ENCODE assay signal across 12 cellular contexts in genomic region chr9:113632776-113633590, GRCh38.
DNase-seq lines count a peak whose midpoint lies in the region; ATAC-seq, FAIRE-seq and TF ChIP-seq lines count a peak whose summit lies in the region.
"Had no signal": no experiment of that assay in that cellular context is flagged by ENCODE, and none has a peak within 500 bp of the region (broad histone marks: within the 10 kb centered on the region; RNA-seq: fewer than 3 reads in every experiment).

No MANE protein-coding gene starts in this region.

- TF ChIP-seq CTCF in K562 (IDR thresholded peaks at IDR 0.05 in 2 of 3, conservative IDR thresholded peaks at IDR 0.05 in 1 of 3; ENCODE audit: insufficient read depth in 2 of 3, low read depth in 1 of 3, low read length in 3 of 3), result no peak
- no peak for TF ChIP-seq CTCF in thyroid gland (IDR thresholded peaks at IDR 0.05)
- no peak for TF ChIP-seq CTCF in MM.1S (IDR thresholded peaks at IDR 0.05; ENCODE audit: low read length)

- H3K9me1 ChIP-seq in K562 (ENCODE audit: control insufficient read depth, insufficient read depth, low read length), result no peaks in the 10 kb centered on the region

- H3K9me2 ChIP-seq in MM.1S (replicated peaks; ENCODE audit: insufficient read depth, low read length), result no peaks in the 10 kb centered on the region

- ATAC-seq in K562, result no peak
- ATAC-seq: CD8-positive, alpha-beta T cell; naive thymus-derived CD8-positive, alpha-beta T cell had no signal

- TF ChIP-seq RAD21 in K562 (CRISPR knock-in tag; conservative IDR thresholded peaks at IDR 0.05 in 1 of 2, IDR thresholded peaks at IDR 0.05 in 1 of 2), result no peak

- TF ChIP-seq POLR2A in K562 (conservative IDR thresholded peaks at IDR 0.05) (no peak), thyroid gland (IDR thresholded peaks at IDR 0.05) (no peak)

- DNase-seq in AG20443 (ENCODE audit: low spot score) (peak; percentile 60), HCEC 1CT (peak; percentile 20), K562 (ENCODE audit: extremely low read depth in 1 of 4, low spot score in 3 of 4) (peak in 1 of 4 experiments; percentile 25), myocyte (ENCODE audit: low read depth) (peak; percentile 63), thyroid gland (no peak), MM.1S (no peak), SKM-1 treated with dmso at 0.1 percent for 144 hours (lab: John Stamatoyannopoulos, UW; ENCODE audit: unreplicated experiment) (no peak)
- no peak for DNase-seq in central memory CD4-positive, alpha-beta T cell
- DNase-seq: amygdala; CD8-positive, alpha-beta T cell; naive thymus-derived CD8-positive, alpha-beta T cell; NCI-H1694 treated with DMSO at 0.1 percent for 48 hours had no signal

- H3K4me2 ChIP-seq in K562 (ENCODE audit: insufficient read depth, low read length) (no peak overlapping the region), MM.1S (ENCODE audit: low read depth, low read length) (no peak overlapping the region)

- no TSS peak for BruUV-seq in K562 (replicated peaks; lab: Mats Ljungman, UMichigan)

- POLR2A ChIA-PET in K562 (lab: Yijun Ruan, JAX), result no interaction called here

- CTCF ChIA-PET in K562 (lab: Yijun Ruan, JAX; ENCODE audit: low intra/inter-chr PET ratio), result no interaction called here

- H3K4me3 ChIP-seq in K562 (no peak overlapping the region), thyroid gland (replicated peaks in 1 of 3) (no peak overlapping the region), MM.1S (ENCODE audit: low read length) (no peak overlapping the region)

- H3K36me3 ChIP-seq in K562 (ENCODE audit: control insufficient read depth, insufficient read depth, low read length) (no peaks in the 10 kb centered on the region), thyroid gland (no peaks in the 10 kb centered on the region), MM.1S (replicated peaks; ENCODE audit: insufficient read depth, low read length) (no peaks in the 10 kb centered on the region)

- intact Hi-C loops in K562 (cut with micrococcal nuclease), result no loop called here
- intact Hi-C loops in thyroid gland (cut with DNase I), result no loop called here

- H2AFZ ChIP-seq in K562 (ENCODE audit: low read depth, low read length), result no peak overlapping the region
- no peak overlapping the region for H2AFZ ChIP-seq in MM.1S (ENCODE audit: low read length)

- H3K9me3 ChIP-seq in K562 (replicated peaks; ENCODE audit: control insufficient read depth, insufficient read depth, low read depth, low read length) (no peaks in the 10 kb centered on the region), thyroid gland (no peaks in the 10 kb centered on the region), MM.1S (replicated peaks; ENCODE audit: insufficient read depth, low read length) (no peaks in the 10 kb centered on the region)

- no peaks in the 10 kb centered on the region for H3F3A ChIP-seq in MM.1S (ENCODE audit: insufficient read depth, low read length)

- WGBS in K562 (ENCODE audit: insufficient coverage, low coverage, missing lambda C conversion rate), result 1% methylated on average over 15 of the region's 15 CpGs
- 71 to 74% methylated on average over 15 of the region's 15 CpGs for WGBS in thyroid gland, 2 donors

- H4K20me1 ChIP-seq in K562 (replicated peaks; ENCODE audit: control insufficient read depth, insufficient read depth, low read length), result no peaks in the 10 kb centered on the region
- H4K20me1 ChIP-seq in MM.1S (ENCODE audit: insufficient read depth, low read length), result no peaks in the 10 kb centered on the region

- TF ChIP-seq EP300 in K562 (IDR thresholded peaks at IDR 0.05; ENCODE audit: low read length), result no peak

- H3K27me3 ChIP-seq in K562 (ENCODE audit: control insufficient read depth in 2 of 2, insufficient read depth in 2 of 2, low read length in 2 of 2), result peaks cover 8 to 63% of the 10 kb centered on the region in 2 experiments
- no peaks in the 10 kb centered on the region for H3K27me3 ChIP-seq in thyroid gland
- H3K27me3 ChIP-seq in MM.1S (replicated peaks; ENCODE audit: insufficient read depth, low read length), result no peaks in the 10 kb centered on the region

- H3K9ac ChIP-seq in K562 (ENCODE audit: insufficient read depth in 1 of 2, low read depth in 2 of 2, low read length in 2 of 2) (no peak overlapping the region), MM.1S (ENCODE audit: low read length) (no peak overlapping the region)

- no peak for FAIRE-seq in K562 (lab: Jason Lieb, UNC)

- H3K4me1 ChIP-seq in K562 (replicated peaks in 1 of 2; ENCODE audit: control insufficient read depth in 2 of 2, insufficient read depth in 2 of 2, low read length in 2 of 2), result no peaks in the 10 kb centered on the region; a peak in 1 of 5 replicates
- no peaks in the 10 kb centered on the region for H3K4me1 ChIP-seq in thyroid gland
- no peaks in the 10 kb centered on the region for H3K4me1 ChIP-seq in MM.1S (ENCODE audit: low read length)

- in situ Hi-C loops in K562 (cut with MboI), result no loop called here

- H3K79me2 ChIP-seq in K562 (ENCODE audit: control insufficient read depth, insufficient read depth, low read length), result no peaks in the 10 kb centered on the region
- no peaks in the 10 kb centered on the region for H3K79me2 ChIP-seq in MM.1S (ENCODE audit: low read length)

- no peak overlapping the region for H3K27ac ChIP-seq in K562 (ENCODE audit: extremely low read depth, low read depth, low read length)
- H3K27ac ChIP-seq in thyroid gland, result no peak overlapping the region
- H3K27ac ChIP-seq in MM.1S (ENCODE audit: low read length), result no peak overlapping the region

TF ChIP-seq in K562, 482 proteins besides CTCF, POLR2A, EP300 and RAD21 (continues in another document):
- TF ChIP-seq RHOXF2B (CRISPR knock-in tag; conservative IDR thresholded peaks at IDR 0.05) (no peak), SAFB (IDR thresholded peaks at IDR 0.05; ENCODE audit: borderline replicate concordance, low read depth, low read length) (no peak), MLX (CRISPR knock-in tag; conservative IDR thresholded peaks at IDR 0.05) (no peak), ZSCAN32 (CRISPR knock-in tag; IDR thresholded peaks at IDR 0.05) (no peak), GTF2E2 (tag; IDR thresholded peaks at IDR 0.05) (no peak)
- TF ChIP-seq, protein P1, sequence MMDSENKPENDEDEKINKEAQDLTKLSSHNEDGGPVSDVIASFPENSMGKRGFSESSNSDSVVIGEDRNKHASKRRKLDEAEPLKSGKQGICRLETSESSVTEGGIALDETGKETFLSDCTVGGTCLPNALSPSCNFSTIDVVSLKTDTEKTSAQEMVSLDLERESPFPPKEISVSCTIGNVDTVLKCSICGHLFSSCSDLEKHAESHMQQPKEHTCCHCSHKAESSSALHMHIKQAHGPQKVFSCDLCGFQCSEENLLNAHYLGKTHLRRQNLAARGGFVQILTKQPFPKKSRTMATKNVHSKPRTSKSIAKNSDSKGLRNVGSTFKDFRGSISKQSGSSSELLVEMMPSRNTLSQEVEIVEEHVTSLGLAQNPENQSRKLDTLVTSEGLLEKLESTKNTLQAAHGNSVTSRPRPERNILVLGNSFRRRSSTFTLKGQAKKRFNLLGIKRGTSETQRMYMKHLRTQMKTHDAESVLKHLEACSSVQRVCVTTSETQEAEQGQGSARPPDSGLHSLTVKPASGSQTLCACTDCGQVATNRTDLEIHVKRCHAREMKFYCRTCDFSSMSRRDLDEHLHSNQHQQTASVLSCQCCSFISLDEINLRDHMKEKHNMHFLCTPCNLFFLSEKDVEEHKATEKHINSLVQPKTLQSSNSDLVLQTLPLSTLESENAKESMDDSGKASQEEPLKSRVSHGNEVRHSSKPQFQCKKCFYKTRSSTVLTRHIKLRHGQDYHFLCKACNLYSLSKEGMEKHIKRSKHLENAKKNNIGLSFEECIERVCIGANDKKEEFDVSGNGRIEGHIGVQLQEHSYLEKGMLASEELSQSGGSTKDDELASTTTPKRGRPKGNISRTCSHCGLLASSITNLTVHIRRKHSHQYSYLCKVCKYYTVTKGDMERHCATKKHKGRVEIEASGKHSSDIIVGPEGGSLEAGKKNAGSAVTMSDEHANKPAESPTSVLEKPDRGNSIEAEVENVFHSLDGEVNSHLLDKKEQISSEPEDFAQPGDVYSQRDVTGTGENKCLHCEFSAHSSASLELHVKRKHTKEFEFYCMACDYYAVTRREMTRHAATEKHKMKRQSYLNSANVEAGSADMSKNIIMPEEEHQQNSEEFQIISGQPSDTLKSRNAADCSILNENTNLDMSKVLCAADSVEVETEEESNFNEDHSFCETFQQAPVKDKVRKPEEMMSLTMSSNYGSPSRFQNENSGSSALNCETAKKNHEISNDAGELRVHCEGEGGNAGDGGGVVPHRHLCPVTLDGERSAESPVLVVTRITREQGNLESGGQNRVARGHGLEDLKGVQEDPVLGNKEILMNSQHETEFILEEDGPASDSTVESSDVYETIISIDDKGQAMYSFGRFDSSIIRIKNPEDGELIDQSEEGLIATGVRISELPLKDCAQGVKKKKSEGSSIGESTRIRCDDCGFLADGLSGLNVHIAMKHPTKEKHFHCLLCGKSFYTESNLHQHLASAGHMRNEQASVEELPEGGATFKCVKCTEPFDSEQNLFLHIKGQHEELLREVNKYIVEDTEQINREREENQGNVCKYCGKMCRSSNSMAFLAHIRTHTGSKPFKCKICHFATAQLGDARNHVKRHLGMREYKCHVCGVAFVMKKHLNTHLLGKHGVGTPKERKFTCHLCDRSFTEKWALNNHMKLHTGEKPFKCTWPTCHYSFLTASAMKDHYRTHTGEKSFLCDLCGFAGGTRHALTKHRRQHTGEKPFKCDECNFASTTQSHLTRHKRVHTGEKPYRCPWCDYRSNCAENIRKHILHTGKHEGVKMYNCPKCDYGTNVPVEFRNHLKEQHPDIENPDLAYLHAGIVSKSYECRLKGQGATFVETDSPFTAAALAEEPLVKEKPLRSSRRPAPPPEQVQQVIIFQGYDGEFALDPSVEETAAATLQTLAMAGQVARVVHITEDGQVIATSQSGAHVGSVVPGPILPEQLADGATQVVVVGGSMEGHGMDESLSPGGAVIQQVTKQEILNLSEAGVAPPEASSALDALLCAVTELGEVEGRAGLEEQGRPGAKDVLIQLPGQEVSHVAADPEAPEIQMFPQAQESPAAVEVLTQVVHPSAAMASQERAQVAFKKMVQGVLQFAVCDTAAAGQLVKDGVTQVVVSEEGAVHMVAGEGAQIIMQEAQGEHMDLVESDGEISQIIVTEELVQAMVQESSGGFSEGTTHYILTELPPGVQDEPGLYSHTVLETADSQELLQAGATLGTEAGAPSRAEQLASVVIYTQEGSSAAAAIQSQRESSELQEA (IDR thresholded peaks at IDR 0.05; ENCODE audit: low read depth), result no peak

Comparison
In these comparisons a context has a peak if more than half of its experiments do, and no peak if none do; other contexts are left out.
1. DNase-seq: peak in AG20443 (single experiment), HCEC 1CT (single experiment) and myocyte (single experiment); none in central memory CD4-positive, alpha-beta T cell (single experiment), thyroid gland (0 of 2), MM.1S (single experiment) and SKM-1 treated with dmso at 0.1 percent for 144 hours (single experiment).